Comparison of ENCODE assay signal across 17 cellular contexts in the genomic region with DNA sequence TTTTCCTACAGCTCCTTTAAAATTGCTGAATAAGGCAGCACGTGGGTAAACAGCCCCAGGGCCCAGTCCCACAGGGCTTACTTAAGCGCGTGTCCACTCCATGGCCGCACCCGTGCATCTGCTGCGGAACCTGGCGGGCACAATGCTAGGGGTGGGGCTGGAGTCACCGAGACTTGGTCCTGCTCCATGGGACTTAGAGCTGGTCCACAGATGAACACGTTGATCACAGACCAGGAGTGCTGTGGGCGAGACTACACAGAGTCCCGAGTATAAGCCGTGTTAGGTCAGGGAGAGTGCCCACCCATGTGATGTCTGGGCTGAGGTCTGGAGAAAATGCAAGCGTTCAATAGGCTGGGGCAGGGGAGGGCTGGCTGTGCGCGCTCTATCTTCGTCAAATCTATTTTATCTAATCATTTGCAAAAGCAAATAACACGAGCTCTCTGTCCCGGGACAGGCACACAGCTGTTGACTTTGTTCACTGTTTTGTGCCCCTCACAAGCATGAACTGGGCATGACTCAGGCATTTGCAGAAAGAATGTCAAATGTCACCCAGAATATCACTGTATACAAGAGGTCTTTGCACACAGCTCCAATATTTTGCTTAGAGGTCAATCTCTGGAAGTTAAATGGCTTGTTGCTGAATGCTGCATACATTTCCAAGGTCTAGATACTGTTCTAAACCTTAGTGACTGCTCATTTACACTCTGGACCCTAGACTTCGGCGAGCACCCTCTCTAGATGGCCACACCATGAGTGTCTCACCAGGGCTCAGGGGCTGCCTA.
DNase-seq lines count a peak whose midpoint lies in the region; ATAC-seq and TF ChIP-seq lines count a peak whose summit lies in the region.
"Had no signal": no experiment of that assay in that cellular context is flagged by ENCODE, and none has a peak within 500 bp of the region (broad histone marks: within the 10 kb centered on the region; RNA-seq: fewer than 3 reads in every experiment).

No MANE protein-coding gene starts in this region.

- H3K27me3 ChIP-seq in parathyroid adenoma (ENCODE audit: control insufficient read depth, insufficient read depth, low read length) = no peaks in the 10 kb centered on the region
- H3K27me3 ChIP-seq: cardiac muscle cell, uterus had no signal

- peak overlapping the region; percentile 53 for H2AFZ ChIP-seq in parathyroid adenoma

- H3K27ac ChIP-seq in parathyroid adenoma = peak overlapping the region; percentile 57
- H3K27ac ChIP-seq: cardiac muscle cell, uterus had no signal

- H3K9me3 ChIP-seq in parathyroid adenoma (ENCODE audit: control insufficient read depth, low read length) = no peaks in the 10 kb centered on the region
- H3K9me3 ChIP-seq: uterus had no signal

- H3K79me2 ChIP-seq in parathyroid adenoma = no peaks in the 10 kb centered on the region

- peaks cover 9% of the 10 kb centered on the region for H3K4me1 ChIP-seq in parathyroid adenoma
- H3K4me1 ChIP-seq: uterus had no signal

- H3K9ac ChIP-seq in parathyroid adenoma = no peak overlapping the region

- H3K4me3 ChIP-seq in parathyroid adenoma (ENCODE audit: low read depth, low read length) = no peak overlapping the region
- H3K4me3 ChIP-seq: cardiac muscle cell, uterus had no signal

- peak; percentile 34 for DNase-seq in COLO829 (ENCODE audit: low spot score)
- DNase-seq in NCI-H2196 treated with DMSO at 0.1 percent for 48 hours (lab: John Stamatoyannopoulos, UW; ENCODE audit: unreplicated experiment) = peak; percentile 59
- DNase-seq in foreskin melanocyte = peak; percentile 86
- DNase-seq in NCI-H1092 (lab: John Stamatoyannopoulos, UW) = no peak
- DNase-seq: activated B cell treated with CpG ODN at 0.5 μM for 24 hours; activated naive CD4-positive, alpha-beta T cell treated with anti-CD3 and anti-CD28 coated beads, Interleukin-2, amount 10 ng/mL, durations not matched to agents 7 days and 5 days; C1 segment of cervical spinal cord; endodermal cell; KBM-7; OCI-M1; stimulated activated CD4-positive, alpha-beta T cell treated with anti-CD3 and anti-CD28 coated beads, Interleukin-2, amount 100 ng/mL, for 24 hours; uterus had no signal

- H3K36me3 ChIP-seq in parathyroid adenoma (ENCODE audit: control insufficient read depth, insufficient read depth, low read length) = no peaks in the 10 kb centered on the region
- H3K36me3 ChIP-seq: cardiac muscle cell, uterus had no signal

- no peak for ATAC-seq in HG03469 (IDR thresholded peaks at IDR 0.05; ENCODE audit: unreplicated experiment)
- no peak for ATAC-seq in HG02885 (IDR thresholded peaks at IDR 0.05; ENCODE audit: poor library complexity, unreplicated experiment)
- ATAC-seq in GM21367 (IDR thresholded peaks at IDR 0.05; ENCODE audit: unreplicated experiment) = no peak

- peak overlapping the region; percentile 9 for H3K4me2 ChIP-seq in parathyroid adenoma (ENCODE audit: low read length)

- no peak for TF ChIP-seq CTCF in parathyroid adenoma (IDR thresholded peaks at IDR 0.05)
